ENCODE assay signal across 1 cellular context in genomic region chr21:44142470-44142869, GRCh38. TPM values are rescaled to one million over a fixed set of nuclear protein-coding genes. Genes with fewer than 3 reads are reported as not detected.
"Had no signal": no experiment of that assay in that cellular context is flagged by ENCODE, and none has a peak within 500 bp of the region (broad histone marks: within the 10 kb centered on the region; RNA-seq: fewer than 3 reads in every experiment).

No MANE protein-coding gene starts in this region.

RNA-seq across cellular contexts. Expression of gene GATD3, which starts 9.0 kb away (rescaled TPM):
- total RNA-seq: ascending aorta had no signal
